2 cellular contexts compared by ENCODE assay signal in the genomic region with DNA sequence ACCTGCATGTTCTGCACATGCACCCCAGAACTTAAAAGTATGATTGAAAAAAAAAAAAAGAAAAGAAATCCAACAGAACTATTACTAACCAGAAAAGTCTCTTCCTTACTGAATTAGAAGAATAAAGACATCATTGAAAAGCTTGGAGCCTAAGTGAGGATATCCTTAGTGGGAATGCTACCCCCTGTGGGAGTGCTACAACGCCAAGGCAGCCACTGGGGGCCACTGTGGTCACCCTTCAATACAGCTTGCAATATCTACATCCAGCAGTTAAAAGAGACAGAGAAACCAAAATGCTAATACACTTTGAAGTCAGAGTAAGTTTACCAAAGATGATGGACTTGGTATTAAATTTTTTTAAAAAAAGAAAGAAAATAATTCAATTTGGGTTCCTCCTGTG.
TF ChIP-seq lines count a peak whose summit lies in the region.

No MANE protein-coding gene starts in this region.

TF ChIP-seq in IMR-90, 13 proteins besides CTCF, POLR2A, EP300 and RAD21:
- no peak for TF ChIP-seq FOS (IDR thresholded peaks at IDR 0.05; ENCODE audit: low read depth, low read length)
- no peak for TF ChIP-seq MAZ (IDR thresholded peaks at IDR 0.05; ENCODE audit: borderline replicate concordance, low read depth, low read length)
- no peak for TF ChIP-seq CEBPB (IDR thresholded peaks at IDR 0.05; ENCODE audit: low read depth, low read length)
- no peak for TF ChIP-seq MXI1 (IDR thresholded peaks at IDR 0.05; ENCODE audit: borderline replicate concordance, low read depth, low read length)
- TF ChIP-seq MAFK (IDR thresholded peaks at IDR 0.05; ENCODE audit: low read depth, low read length) = no peak
- TF ChIP-seq RCOR1 (IDR thresholded peaks at IDR 0.05; ENCODE audit: insufficient replicate concordance, low read length) = no peak
- TF ChIP-seq, protein P1, sequence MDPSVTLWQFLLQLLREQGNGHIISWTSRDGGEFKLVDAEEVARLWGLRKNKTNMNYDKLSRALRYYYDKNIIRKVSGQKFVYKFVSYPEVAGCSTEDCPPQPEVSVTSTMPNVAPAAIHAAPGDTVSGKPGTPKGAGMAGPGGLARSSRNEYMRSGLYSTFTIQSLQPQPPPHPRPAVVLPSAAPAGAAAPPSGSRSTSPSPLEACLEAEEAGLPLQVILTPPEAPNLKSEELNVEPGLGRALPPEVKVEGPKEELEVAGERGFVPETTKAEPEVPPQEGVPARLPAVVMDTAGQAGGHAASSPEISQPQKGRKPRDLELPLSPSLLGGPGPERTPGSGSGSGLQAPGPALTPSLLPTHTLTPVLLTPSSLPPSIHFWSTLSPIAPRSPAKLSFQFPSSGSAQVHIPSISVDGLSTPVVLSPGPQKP (IDR thresholded peaks at IDR 0.05; ENCODE audit: borderline replicate concordance, low read depth, low read length) = no peak
- TF ChIP-seq, protein P2, sequence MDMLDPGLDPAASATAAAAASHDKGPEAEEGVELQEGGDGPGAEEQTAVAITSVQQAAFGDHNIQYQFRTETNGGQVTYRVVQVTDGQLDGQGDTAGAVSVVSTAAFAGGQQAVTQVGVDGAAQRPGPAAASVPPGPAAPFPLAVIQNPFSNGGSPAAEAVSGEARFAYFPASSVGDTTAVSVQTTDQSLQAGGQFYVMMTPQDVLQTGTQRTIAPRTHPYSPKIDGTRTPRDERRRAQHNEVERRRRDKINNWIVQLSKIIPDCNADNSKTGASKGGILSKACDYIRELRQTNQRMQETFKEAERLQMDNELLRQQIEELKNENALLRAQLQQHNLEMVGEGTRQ (IDR thresholded peaks at IDR 0.05; ENCODE audit: low read depth, low read length) = no peak
- TF ChIP-seq NFE2L2 (IDR thresholded peaks at IDR 0.05; ENCODE audit: low read depth, low read length) = no peak
- no peak for TF ChIP-seq CHD1 (IDR thresholded peaks at IDR 0.05; ENCODE audit: low read depth, low read length)
- no peak for TF ChIP-seq SMC3 (IDR thresholded peaks at IDR 0.05; ENCODE audit: low read depth, low read length)
- TF ChIP-seq RFX5 (IDR thresholded peaks at IDR 0.05; ENCODE audit: low read depth, low read length) = no peak
- TF ChIP-seq BHLHE40 (IDR thresholded peaks at IDR 0.05; ENCODE audit: low read depth, low read length) = no peak

TF ChIP-seq in K562, 482 proteins besides CTCF, POLR2A, EP300 and RAD21:
- no peak for TF ChIP-seq SMARCB1 (IDR thresholded peaks at IDR 0.05; ENCODE audit: insufficient read length, low read depth)
